ENCODE assay signal across 8 cellular contexts in genomic region chr18:59265246-59266018, GRCh38. TPM values are rescaled to one million over a fixed set of nuclear protein-coding genes. Genes with fewer than 3 reads are reported as not detected.
DNase-seq lines count a peak whose midpoint lies in the region; TF ChIP-seq lines count a peak whose summit lies in the region.

No MANE protein-coding gene starts in this region.

- H3K9ac ChIP-seq in rectal smooth muscle tissue (ENCODE audit: low read length) = no peak overlapping the region

- POLR2A ChIA-PET in A673 (lab: Charles Lee; ENCODE audit: low non-redundant PET) = no interaction called here

- H3K27ac Mint-ChIP-seq in dendritic cell treated with granulocyte-macrophage colony-stimulating factor and Interleukin-4, amounts not matched to agents 40 ng/mL and 50 ng/mL, for 4 days = no peak overlapping the region

- no peaks in the 10 kb centered on the region for H3K9me3 Mint-ChIP-seq in dendritic cell treated with granulocyte-macrophage colony-stimulating factor and Interleukin-4, amounts not matched to agents 40 ng/mL and 50 ng/mL, for 4 days

- H3K4me3 ChIP-seq in A673 (ENCODE audit: low read depth, low read length, poor library complexity, severe bottlenecking) = peak overlapping the region; percentile 62
- peak overlapping the region; percentile 21 for H3K4me3 ChIP-seq in rectal smooth muscle tissue (ENCODE audit: low read length)

- peaks cover 10% of the 10 kb centered on the region for H3K27me3 ChIP-seq in A673 (replicated peaks; ENCODE audit: insufficient read depth, low read depth, low read length, poor library complexity)
- peaks cover 39% of the 10 kb centered on the region for H3K27me3 ChIP-seq in rectal smooth muscle tissue (ENCODE audit: control insufficient read depth, insufficient read depth, low read length)

- H3K27ac ChIP-seq in A673 (ENCODE audit: low read depth, low read length, poor library complexity, severe bottlenecking) = no peak overlapping the region
- no peak overlapping the region for H3K27ac ChIP-seq in rectal smooth muscle tissue (ENCODE audit: low read depth, low read length)

- peaks cover 5% of the 10 kb centered on the region for H3K36me3 ChIP-seq in A673 (ENCODE audit: insufficient read depth, low read length, poor library complexity, severe bottlenecking)
- H3K36me3 ChIP-seq in rectal smooth muscle tissue (ENCODE audit: control insufficient read depth, insufficient read depth, low read length) = no peaks in the 10 kb centered on the region

- peaks cover 47% of the 10 kb centered on the region for H3K4me1 ChIP-seq in A673 (ENCODE audit: insufficient read depth, low read length, poor library complexity, severe bottlenecking)
- no peaks in the 10 kb centered on the region for H3K4me1 ChIP-seq in rectal smooth muscle tissue (ENCODE audit: control insufficient read depth, insufficient read depth, low read length)

- peaks cover 23% of the 10 kb centered on the region for H3K4me1 Mint-ChIP-seq in dendritic cell treated with granulocyte-macrophage colony-stimulating factor and Interleukin-4, amounts not matched to agents 40 ng/mL and 50 ng/mL, for 4 days (ENCODE audit: low read depth)

- DNase-seq in A673 (ENCODE audit: low spot score) (peak; percentile 92), GM13976 (ENCODE audit: low spot score) (peak; percentile 64), NCI-H1930 (lab: John Stamatoyannopoulos, UW) (peak; percentile 65 to 81), NCI-H2196 treated with DMSO at 0.1 percent for 48 hours (lab: John Stamatoyannopoulos, UW; ENCODE audit: unreplicated experiment) (no peak), SK-N-DZ (ENCODE audit: low spot score) (no peak)
- no peak for DNase-seq in effector CD8-positive, alpha-beta T cell (lab: John Stamatoyannopoulos, UW)

- no TSS peak for BruUV-seq in A673 (replicated peaks; lab: Mats Ljungman, UMichigan)

- H3K36me3 Mint-ChIP-seq in dendritic cell treated with granulocyte-macrophage colony-stimulating factor and Interleukin-4, amounts not matched to agents 40 ng/mL and 50 ng/mL, for 4 days (ENCODE audit: low read depth) = no peaks in the 10 kb centered on the region

- in situ Hi-C loops in GM13976 (cut with MboI; ENCODE audit: low sequenced_read_pairs, unreplicated experiment) = no loop called here

- peaks cover 82% of the 10 kb centered on the region for H3K27me3 Mint-ChIP-seq in dendritic cell treated with granulocyte-macrophage colony-stimulating factor and Interleukin-4, amounts not matched to agents 40 ng/mL and 50 ng/mL, for 4 days

- intact Hi-C loops in A673 (cut with micrococcal nuclease; ENCODE audit: unreplicated experiment) = no loop called here
- intact Hi-C loops in dendritic cell treated with granulocyte-macrophage colony-stimulating factor and Interleukin-4, amounts not matched to agents 40 ng/mL and 50 ng/mL, for 4 days (cut with micrococcal nuclease) = no loop called here

- CTCF ChIA-PET in A673 (lab: Charles Lee) = interaction anchor here (0.8 to 1.0 kb wide), 2 partner anchors 16 to 137 kb away, joined by 3 to 4 read pairs; no protein-coding TSS in a partner anchor

- H3K4me3 Mint-ChIP-seq in dendritic cell treated with granulocyte-macrophage colony-stimulating factor and Interleukin-4, amounts not matched to agents 40 ng/mL and 50 ng/mL, for 4 days = peak overlapping the region; percentile 69

- no peaks in the 10 kb centered on the region for H3K9me3 ChIP-seq in A673 (ENCODE audit: low read depth, low read length, poor library complexity, severe bottlenecking)

- TF ChIP-seq CTCF in A673 (conservative IDR thresholded peaks at IDR 0.05; ENCODE audit: low read depth, low read length) = no peak
- no peak for TF ChIP-seq CTCF in GM13976 (IDR thresholded peaks at IDR 0.05; ENCODE audit: borderline replicate concordance, control extremely low read depth, extremely low read depth, insufficient read depth, missing control alignments)

RNA-seq across cellular contexts. Expression of gene RAX, which starts 7.8 kb away (rescaled TPM):
- 18.3 and 19.3 TPM in 2 replicates for total RNA-seq in A673 (2021)
- polyA plus RNA-seq in SK-N-DZ (2014; cell fraction: cytosol; rRNA removed) = not detected in 2 replicates
- polyA plus RNA-seq in SK-N-DZ (2014; cell fraction: nucleus; rRNA removed) = not detected in 2 replicates

RNA-seq across cellular contexts. Expression of gene GRP, which starts 45.5 kb away (rescaled TPM):
- total RNA-seq in A673 (2021) = 286 and 346 TPM in 2 replicates
- not detected in 2 replicates for polyA plus RNA-seq in SK-N-DZ (2014; cell fraction: cytosol; rRNA removed)
- not detected in 2 replicates for polyA plus RNA-seq in SK-N-DZ (2014; cell fraction: nucleus; rRNA removed)

RNA-seq across cellular contexts. Expression of gene CPLX4, which starts 53.0 kb away (rescaled TPM):
- total RNA-seq in A673 (2021) = not detected in 2 replicates
- not detected in 2 replicates for polyA plus RNA-seq in SK-N-DZ (2014; cell fraction: cytosol; rRNA removed)
- not detected in 2 replicates for polyA plus RNA-seq in SK-N-DZ (2014; cell fraction: nucleus; rRNA removed)

Comparison
In these comparisons a context has a peak if more than half of its experiments do, and no peak if none do; other contexts are left out.
1. DNase-seq: peak in A673 (single experiment), GM13976 (single experiment) and NCI-H1930 (2 of 2); none in effector CD8-positive, alpha-beta T cell (single experiment), NCI-H2196 treated with DMSO at 0.1 percent for 48 hours (single experiment) and SK-N-DZ (single experiment).